ENCODE assay signal across 18 cellular contexts in the genomic region with DNA sequence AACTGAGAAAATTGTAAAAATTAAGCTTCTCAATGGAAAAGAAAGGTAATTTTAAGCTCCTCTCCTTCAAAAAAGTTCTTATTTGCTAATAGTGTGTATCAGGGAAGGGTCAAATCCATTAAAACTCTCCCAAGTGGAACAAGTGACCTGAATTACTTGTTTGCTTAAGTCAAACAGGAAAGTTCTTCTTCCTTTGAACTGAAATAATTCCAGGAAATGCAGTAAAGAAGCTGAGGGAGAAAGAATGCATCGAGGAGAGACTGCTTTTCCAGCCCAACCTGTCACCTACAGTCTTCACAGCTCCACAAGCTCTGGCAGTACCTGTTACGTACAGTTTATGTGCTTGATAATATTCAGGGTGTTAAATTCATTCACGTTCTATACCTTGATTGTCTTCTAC.
A peak's percentile ranks its signal among the peaks of the same experiment; 100 is the strongest.
DNase-seq lines count a peak whose midpoint lies in the region; ATAC-seq and TF ChIP-seq lines count a peak whose summit lies in the region.
"Had no signal": no experiment of that assay in that cellular context is flagged by ENCODE, and none has a peak within 500 bp of the region (broad histone marks: within the 10 kb centered on the region; RNA-seq: fewer than 3 reads in every experiment).

No MANE protein-coding gene starts in this region.

- H3K9me3 ChIP-seq in liver (ENCODE audit: control insufficient read depth in 4 of 4, low read length in 3 of 4): no peaks in the 10 kb centered on the region
- H3K9me3 ChIP-seq in upper lobe of right lung: no peaks in the 10 kb centered on the region
- H3K9me3 ChIP-seq in neural progenitor cell (ENCODE audit: low read depth): no peaks in the 10 kb centered on the region
- H3K9me3 ChIP-seq: adrenal gland had no signal

- intact Hi-C loops in upper lobe of right lung (cut with DNase I): loop anchor here (10.0 kb wide), 1 partner anchor 85 kb away; no protein-coding TSS in a partner anchor

- H3K4me1 ChIP-seq in liver (ENCODE audit: control insufficient read depth in 4 of 4, insufficient read depth in 4 of 4, low read length in 3 of 4) (peaks cover 0 to 23% (median 14%) of the 10 kb centered on the region in 4 donors), upper lobe of right lung (peaks cover 31% of the 10 kb centered on the region), neural progenitor cell (peaks cover 4% of the 10 kb centered on the region)

- H3K79me2 ChIP-seq in neural progenitor cell (ENCODE audit: low read depth): peaks cover 16% of the 10 kb centered on the region

- TF ChIP-seq RAD21 in liver (IDR thresholded peaks at IDR 0.05): peak; percentile 8 to 20

- H3K4me2 ChIP-seq in neural progenitor cell: no peak overlapping the region

- H3K4me3 Mint-ChIP-seq in activated T-cell treated with anti-CD3 and anti-CD28 coated beads, Interleukin-2, amount 50 U/mL, for 24 hours: no peak overlapping the region
- no peak overlapping the region for H3K4me3 Mint-ChIP-seq in neural progenitor cell
- H3K4me3 Mint-ChIP-seq: dendritic cell treated with granulocyte-macrophage colony-stimulating factor and Interleukin-4, amounts not matched to agents 40 ng/mL and 50 ng/mL, for 4 days; stimulated activated naive CD8-positive, alpha-beta T cell treated with anti-CD3 and anti-CD28 coated beads, Interleukin-15, amount 100 ng/mL, for 72 hours had no signal

- no peaks in the 10 kb centered on the region for H3K9me3 Mint-ChIP-seq in activated T-cell treated with anti-CD3 and anti-CD28 coated beads, Interleukin-2, amount 50 U/mL, for 24 hours
- H3K9me3 Mint-ChIP-seq in neural progenitor cell: no peaks in the 10 kb centered on the region
- H3K9me3 Mint-ChIP-seq: dendritic cell treated with granulocyte-macrophage colony-stimulating factor and Interleukin-4, amounts not matched to agents 40 ng/mL and 50 ng/mL, for 4 days; stimulated activated naive CD8-positive, alpha-beta T cell treated with anti-CD3 and anti-CD28 coated beads, Interleukin-15, amount 100 ng/mL, for 72 hours had no signal

- H3K4me1 Mint-ChIP-seq in activated T-cell treated with anti-CD3 and anti-CD28 coated beads, Interleukin-2, amount 50 U/mL, for 24 hours (ENCODE audit: low read depth): peaks cover 34% of the 10 kb centered on the region
- peaks cover 20% of the 10 kb centered on the region for H3K4me1 Mint-ChIP-seq in neural progenitor cell

- H3K27me3 Mint-ChIP-seq in activated T-cell treated with anti-CD3 and anti-CD28 coated beads, Interleukin-2, amount 50 U/mL, for 24 hours: no peaks in the 10 kb centered on the region
- H3K27me3 Mint-ChIP-seq in neural progenitor cell (ENCODE audit: insufficient read depth, low read depth): no peaks in the 10 kb centered on the region
- H3K27me3 Mint-ChIP-seq: dendritic cell treated with granulocyte-macrophage colony-stimulating factor and Interleukin-4, amounts not matched to agents 40 ng/mL and 50 ng/mL, for 4 days; stimulated activated naive CD8-positive, alpha-beta T cell treated with anti-CD3 and anti-CD28 coated beads, Interleukin-15, amount 100 ng/mL, for 72 hours had no signal

- H4K20me1 ChIP-seq in neural progenitor cell (ENCODE audit: low read depth): no peaks in the 10 kb centered on the region

- H3K4me3 ChIP-seq in liver (ENCODE audit: low read depth in 1 of 3, low read length in 3 of 3) (no peak overlapping the region), upper lobe of right lung (no peak overlapping the region), neural progenitor cell (no peak overlapping the region)
- H3K4me3 ChIP-seq: adrenal gland, K562 had no signal

- 57% methylated on average over 3 of the region's 3 CpGs for WGBS in liver

- H3K27ac ChIP-seq in liver (ENCODE audit: low read depth in 1 of 2, low read length in 2 of 2) (peak overlapping the region in 1 of 2 donors; percentile 2), upper lobe of right lung (peak overlapping the region; percentile 14), neural progenitor cell (no peak overlapping the region)
- H3K27ac ChIP-seq: adrenal gland had no signal

- peak overlapping the region; percentile 3 for H3K27ac Mint-ChIP-seq in activated T-cell treated with anti-CD3 and anti-CD28 coated beads, Interleukin-2, amount 50 U/mL, for 24 hours
- H3K27ac Mint-ChIP-seq in neural progenitor cell: no peak overlapping the region
- H3K27ac Mint-ChIP-seq: dendritic cell treated with granulocyte-macrophage colony-stimulating factor and Interleukin-4, amounts not matched to agents 40 ng/mL and 50 ng/mL, for 4 days had no signal

- H2AFZ ChIP-seq in neural progenitor cell (replicated peaks): no peak overlapping the region

- H3K9ac ChIP-seq in liver (ENCODE audit: low read depth in 1 of 2, low read length in 2 of 2) (no peak overlapping the region), neural progenitor cell (no peak overlapping the region)

- no peak for DNase-seq in activated T-cell treated with anti-CD3 and anti-CD28 coated beads, Interleukin-2, amount 50 U/mL, for 24 hours
- DNase-seq in activated T-cell treated with anti-CD3 and anti-CD28 coated beads, Interleukin-2, amount 50 U/mL, for 1 hour: no peak
- DNase-seq in dermis blood vessel endothelial cell (peak; percentile 64), upper lobe of right lung (no peak), neural progenitor cell (ENCODE audit: low spot score) (no peak), H4 (ENCODE audit: low spot score) (no peak)
- DNase-seq: ACHN; activated CD4-positive, alpha-beta T cell treated with anti-CD3 and anti-CD28 coated beads for 48 hours; activated gamma-delta T cell treated with Interleukin-2 at 50 U/mL for 16 hours; adrenal gland; C1 segment of cervical spinal cord; NCI-H1930; stimulated activated CD4-positive, alpha-beta T cell treated with anti-CD3 and anti-CD28 coated beads, Interleukin-2, amount 100 ng/mL, for 24 hours; stimulated activated naive CD8-positive, alpha-beta T cell treated with anti-CD3 and anti-CD28 coated beads, Interleukin-15, amount 100 ng/mL, for 72 hours had no signal

- H3F3A ChIP-seq in neural progenitor cell (ENCODE audit: low read depth): peaks cover 3% of the 10 kb centered on the region

- peak; percentile 6 for ATAC-seq in upper lobe of right lung
- no peak for ATAC-seq in HG03342 (IDR thresholded peaks at IDR 0.05; ENCODE audit: unreplicated experiment)
- ATAC-seq: K562; stimulated activated naive CD8-positive, alpha-beta T cell treated with anti-CD3 and anti-CD28 coated beads, Interleukin-15, amount 100 ng/mL, for 72 hours had no signal

- TF ChIP-seq CTCF in liver (IDR thresholded peaks at IDR 0.05; ENCODE audit: low read depth, low read length, missing input control) (no peak), upper lobe of right lung (IDR thresholded peaks at IDR 0.05) (no peak), neural progenitor cell (IDR thresholded peaks at IDR 0.05) (no peak)

- H3K36me3 ChIP-seq in liver (ENCODE audit: control insufficient read depth in 4 of 4, insufficient read depth in 3 of 4, low read depth in 1 of 4, low read length in 3 of 4): peaks cover 1 to 16% (median 2%) of the 10 kb centered on the region in 4 donors
- H3K36me3 ChIP-seq in upper lobe of right lung: peaks cover 27% of the 10 kb centered on the region
- no peaks in the 10 kb centered on the region for H3K36me3 ChIP-seq in neural progenitor cell

- H3K36me3 Mint-ChIP-seq in activated T-cell treated with anti-CD3 and anti-CD28 coated beads, Interleukin-2, amount 50 U/mL, for 24 hours (ENCODE audit: low read depth): peaks cover 64% of the 10 kb centered on the region
- H3K36me3 Mint-ChIP-seq in neural progenitor cell: peaks cover 14% of the 10 kb centered on the region

- H3K27me3 ChIP-seq in liver (ENCODE audit: control insufficient read depth in 4 of 4, insufficient read depth in 4 of 4, low read length in 3 of 4) (no peaks in the 10 kb centered on the region), upper lobe of right lung (no peaks in the 10 kb centered on the region), neural progenitor cell (no peaks in the 10 kb centered on the region)
- H3K27me3 ChIP-seq: adrenal gland had no signal

TF ChIP-seq in liver, 16 proteins besides CTCF, POLR2A, EP300 and RAD21:
- TF ChIP-seq RXRA (IDR thresholded peaks at IDR 0.05): peak in 1 of 2 donors; percentile 42
- TF ChIP-seq FOXA2 (IDR thresholded peaks at IDR 0.05): no peak
- TF ChIP-seq HNF4A (conservative IDR thresholded peaks at IDR 0.05): peak; percentile 5 to 38
TF ChIP-seq in liver: peak in this region for 2.
